20 cellular contexts compared by ENCODE assay signal in genomic region chr20:37893566-37894241, GRCh38. TPM values are rescaled to one million over a fixed set of nuclear protein-coding genes. Genes with fewer than 3 reads are reported as not detected.
DNase-seq lines count a peak whose midpoint lies in the region; ATAC-seq and TF ChIP-seq lines count a peak whose summit lies in the region.
"Had no signal": no experiment of that assay in that cellular context is flagged by ENCODE, and none has a peak within 500 bp of the region (broad histone marks: within the 10 kb centered on the region; RNA-seq: fewer than 3 reads in every experiment).

No MANE protein-coding gene starts in this region.

- no peaks in the 10 kb centered on the region for H3K27me3 Mint-ChIP-seq in T-helper 2 cell treated with Interferon-gamma antibody and Interleukin-4, amounts not matched to agents 5 μg/mL and 100 μg/mL, for 36 hours (ENCODE audit: low read depth)
- peaks cover 2% of the 10 kb centered on the region for H3K27me3 Mint-ChIP-seq in neural progenitor cell (ENCODE audit: insufficient read depth, low read depth)
- H3K27me3 Mint-ChIP-seq: CD4-positive, alpha-beta T cell had no signal

- no peaks in the 10 kb centered on the region for H3K9me3 Mint-ChIP-seq in T-helper 2 cell treated with Interferon-gamma antibody and Interleukin-4, amounts not matched to agents 5 μg/mL and 100 μg/mL, for 36 hours
- no peaks in the 10 kb centered on the region for H3K9me3 Mint-ChIP-seq in neural progenitor cell
- H3K9me3 Mint-ChIP-seq: CD4-positive, alpha-beta T cell; CD8-positive, alpha-beta memory T cell; GM23338; H9 had no signal

- H3K27ac Mint-ChIP-seq in T-helper 2 cell treated with Interferon-gamma antibody and Interleukin-4, amounts not matched to agents 5 μg/mL and 100 μg/mL, for 36 hours, result peak overlapping the region; percentile 41
- peak overlapping the region; percentile 67 for H3K27ac Mint-ChIP-seq in neural progenitor cell
- H3K27ac Mint-ChIP-seq: B cell; CD4-positive, alpha-beta T cell; GM23338; H9 had no signal

- H3K36me3 Mint-ChIP-seq in T-helper 2 cell treated with Interferon-gamma antibody and Interleukin-4, amounts not matched to agents 5 μg/mL and 100 μg/mL, for 36 hours (ENCODE audit: low read depth), result no peaks in the 10 kb centered on the region
- H3K36me3 Mint-ChIP-seq in neural progenitor cell, result no peaks in the 10 kb centered on the region
- H3K36me3 Mint-ChIP-seq: CD8-positive, alpha-beta memory T cell had no signal

- no peak overlapping the region for H3K4me2 ChIP-seq in neural progenitor cell
- H3K4me2 ChIP-seq: BLaER1, GM23338 had no signal

- H3K27ac ChIP-seq in SK-N-MC (peak overlapping the region; percentile 60; the same call in 1 of the 2 replicates), neural progenitor cell (no peak overlapping the region)
- H3K27ac ChIP-seq: 22Rv1, BLaER1, C4-2B had no signal

- no peak for TF ChIP-seq CTCF in neural progenitor cell (IDR thresholded peaks at IDR 0.05)

- H3K9ac ChIP-seq in SK-N-MC (ENCODE audit: insufficient read length) (no peak overlapping the region), neural progenitor cell (no peak overlapping the region)
- H3K9ac ChIP-seq: BLaER1 had no signal

- no peaks in the 10 kb centered on the region for H4K20me1 ChIP-seq in neural progenitor cell (ENCODE audit: low read depth)
- H4K20me1 ChIP-seq: BLaER1 had no signal

- no peaks in the 10 kb centered on the region for H3K79me2 ChIP-seq in neural progenitor cell (ENCODE audit: low read depth)

- H3K27me3 ChIP-seq in neural progenitor cell, result no peaks in the 10 kb centered on the region
- H3K27me3 ChIP-seq: BLaER1 had no signal

- no peak overlapping the region for H2AFZ ChIP-seq in neural progenitor cell (replicated peaks)
- H2AFZ ChIP-seq: GM23338 had no signal

- H3K4me1 ChIP-seq in neural progenitor cell, result peaks cover 4% of the 10 kb centered on the region

- H3K4me3 Mint-ChIP-seq in T-helper 2 cell treated with Interferon-gamma antibody and Interleukin-4, amounts not matched to agents 5 μg/mL and 100 μg/mL, for 36 hours, result no peak overlapping the region
- H3K4me3 Mint-ChIP-seq in neural progenitor cell, result no peak overlapping the region
- H3K4me3 Mint-ChIP-seq: B cell; CD4-positive, alpha-beta T cell; CD8-positive, alpha-beta memory T cell; GM23338; H9 had no signal

- no peaks in the 10 kb centered on the region for H3K4me1 Mint-ChIP-seq in T-helper 2 cell treated with Interferon-gamma antibody and Interleukin-4, amounts not matched to agents 5 μg/mL and 100 μg/mL, for 36 hours (ENCODE audit: low read depth)
- peaks cover 19% of the 10 kb centered on the region for H3K4me1 Mint-ChIP-seq in neural progenitor cell
- H3K4me1 Mint-ChIP-seq: CD8-positive, alpha-beta memory T cell had no signal

- H3K36me3 ChIP-seq in SK-N-MC (ENCODE audit: insufficient read depth, low read length) (no peaks in the 10 kb centered on the region), neural progenitor cell (no peaks in the 10 kb centered on the region)
- H3K36me3 ChIP-seq: BLaER1 had no signal

- no peaks in the 10 kb centered on the region for H3K9me3 ChIP-seq in SK-N-MC (ENCODE audit: low read depth, low read length)
- H3K9me3 ChIP-seq in neural progenitor cell (ENCODE audit: low read depth), result no peaks in the 10 kb centered on the region
- H3K9me3 ChIP-seq: BLaER1 had no signal

- no peak for ATAC-seq in GM19035 (IDR thresholded peaks at IDR 0.05; ENCODE audit: unreplicated experiment)
- ATAC-seq: GM12878, HCT116 had no signal

- H3K4me3 ChIP-seq in SK-N-MC, result no peak overlapping the region
- H3K4me3 ChIP-seq in neural progenitor cell, result no peak overlapping the region
- H3K4me3 ChIP-seq: BLaER1, GM12878, GM23338 had no signal

- DNase-seq in T-helper 2 cell treated with Interferon-gamma antibody and Interleukin-4, amounts not matched to agents 5 μg/mL and 100 μg/mL, for 36 hours (ENCODE audit: low spot score), result no peak
- DNase-seq in T-helper 2 cell (no peak), SK-N-MC (ENCODE audit: low read depth, low spot score) (no peak), neural progenitor cell (ENCODE audit: low spot score) (no peak), NCI-H128 (lab: John Stamatoyannopoulos, UW; ENCODE audit: unreplicated experiment) (no peak)
- DNase-seq: CD4-positive, alpha-beta T cell; CD8-positive, alpha-beta memory T cell; DMS 273 treated with DMSO at 0.1 percent for 48 hours; DMS79; EL; GDM1; H9 had no signal

- H3F3A ChIP-seq in neural progenitor cell (ENCODE audit: low read depth), result peaks cover 5% of the 10 kb centered on the region

RNA-seq across cellular contexts. Expression of gene VSTM2L, which starts 9.2 kb away (rescaled TPM):
- total RNA-seq in neural progenitor cell (ENCODE audit: low replicate concordance), result 2.9 and 13.8 TPM in 2 replicates
- total RNA-seq: B cell; CD4-positive, alpha-beta T cell; CD8-positive, alpha-beta memory T cell had no signal
